Comparison of ENCODE assay signal across 8 cellular contexts in the genomic region with DNA sequence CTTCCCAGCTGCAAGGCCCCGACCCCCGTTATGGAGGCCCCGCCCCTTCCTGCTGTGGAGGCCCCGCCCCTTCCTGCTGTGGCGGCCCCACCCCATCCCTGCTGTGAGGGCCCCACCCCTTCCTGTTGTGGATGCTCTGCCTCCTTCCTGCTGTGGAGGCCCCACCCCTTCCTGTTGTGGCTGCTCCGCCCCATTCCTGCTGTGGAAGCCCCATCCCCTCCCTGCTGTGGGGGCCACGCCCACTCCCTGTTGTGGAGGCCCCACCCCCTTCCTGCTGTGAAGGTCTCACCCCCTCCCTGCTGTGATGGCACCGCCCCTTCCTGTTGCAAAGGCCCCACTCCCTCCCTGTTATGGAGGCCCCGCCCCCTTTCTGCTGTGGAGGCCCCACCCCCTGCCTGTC.
DNase-seq lines count a peak whose midpoint lies in the region; ATAC-seq lines count a peak whose summit lies in the region.

No MANE protein-coding gene starts in this region.

- POLR2A ChIA-PET in naive thymus-derived CD8-positive, alpha-beta T cell (lab: Charles Lee), result no interaction called here

- H3K4me1 Mint-ChIP-seq in naive thymus-derived CD8-positive, alpha-beta T cell, result peaks cover 0 to 6% (median 3%) of the 10 kb centered on the region in 4 donors

- H3K9me3 Mint-ChIP-seq in naive thymus-derived CD8-positive, alpha-beta T cell, result peaks cover 0 to 10% (median 0%) of the 10 kb centered on the region in 9 donors

- peak; percentile 82 for DNase-seq in ELF-1 (ENCODE audit: low read depth, low spot score)
- peak; percentile 71 for DNase-seq in NCI-H226
- DNase-seq in activated CD8-positive, alpha-beta memory T cell treated with anti-CD3 and anti-CD28 coated beads for 48 hours (ENCODE audit: low read depth in 2 of 3, low spot score in 2 of 3), result peak in 2 of 3 experiments; percentile 5 to 10
- peak; percentile 22 to 74 (median 52) for DNase-seq in naive thymus-derived CD8-positive, alpha-beta T cell
- DNase-seq in cortex of kidney (lab: John Stamatoyannopoulos, UW), result no peak

- H3K27ac Mint-ChIP-seq in naive thymus-derived CD8-positive, alpha-beta T cell, result peak overlapping the region in 2 of 10 donors; percentile 64 to 71

- peak in 1 of 2 donors; percentile 92 for ATAC-seq in naive thymus-derived CD8-positive, alpha-beta T cell
- ATAC-seq in HG02678 (IDR thresholded peaks at IDR 0.05; ENCODE audit: unreplicated experiment), result no peak
- no peak for ATAC-seq in GM21717 (IDR thresholded peaks at IDR 0.05; ENCODE audit: unreplicated experiment)
- ATAC-seq in HG03280 (IDR thresholded peaks at IDR 0.05; ENCODE audit: unreplicated experiment), result no peak

- H3K27me3 Mint-ChIP-seq in naive thymus-derived CD8-positive, alpha-beta T cell, result no peaks in the 10 kb centered on the region

- H3K4me3 Mint-ChIP-seq in naive thymus-derived CD8-positive, alpha-beta T cell, result no peak overlapping the region

- H3K36me3 Mint-ChIP-seq in naive thymus-derived CD8-positive, alpha-beta T cell, result no peaks in the 10 kb centered on the region
